Comparison of ENCODE assay signal across 23 cellular contexts in genomic region chr22:16844529-16844928, GRCh38. TPM values are rescaled to one million over a fixed set of nuclear protein-coding genes. Genes with fewer than 3 reads are reported as not detected.
DNase-seq lines count a peak whose midpoint lies in the region; ATAC-seq and TF ChIP-seq lines count a peak whose summit lies in the region.
"Had no signal": no experiment of that assay in that cellular context is flagged by ENCODE, and none has a peak within 500 bp of the region (broad histone marks: within the 10 kb centered on the region; RNA-seq: fewer than 3 reads in every experiment).

No MANE protein-coding gene starts in this region.

- no peak for TF ChIP-seq RAD21 in HCT116 (IDR thresholded peaks at IDR 0.05; ENCODE audit: low read depth)

- ATAC-seq in HCT116 = 0 out of 2 replicates have a peak, but pooled peaks have one; percentile 57
- no peak for ATAC-seq in HG02870 (IDR thresholded peaks at IDR 0.05; ENCODE audit: unreplicated experiment)
- no peak for ATAC-seq in GM21737 (IDR thresholded peaks at IDR 0.05; ENCODE audit: unreplicated experiment)
- ATAC-seq: A549, GM12878 had no signal

- H3K18ac ChIP-seq in neuronal stem cell (ENCODE audit: low read length) (no peak overlapping the region), mesendoderm (ENCODE audit: low read length) (no peak overlapping the region)

- H2BK5ac ChIP-seq in neuronal stem cell (ENCODE audit: low read length) (no peak overlapping the region), mesendoderm (ENCODE audit: low read length) (no peak overlapping the region)

- H3K4ac ChIP-seq in neuronal stem cell (ENCODE audit: low read length) = no peak overlapping the region
- no peak overlapping the region for H3K4ac ChIP-seq in mesendoderm (ENCODE audit: low read depth, low read length)

- H3K4me3 Mint-ChIP-seq in chondrocyte (ENCODE audit: unreplicated experiment) = no peak overlapping the region
- H3K4me3 Mint-ChIP-seq: CD4-positive, alpha-beta T cell; H9; IgD-negative memory B cell had no signal

- H4K8ac ChIP-seq in neuronal stem cell (ENCODE audit: low read depth, low read length) (peak overlapping the region; percentile 72), mesendoderm (ENCODE audit: low read depth, low read length) (no peak overlapping the region)

- H3K14ac ChIP-seq in neuronal stem cell (ENCODE audit: low read length) = no peak overlapping the region

- RAD21 ChIA-PET in HCT116 (lab: Charles Lee; ENCODE audit: low non-redundant PET in 1 of 2, low total read pairs in 2 of 2, uncharacterized antibody in 2 of 2, unreplicated experiment in 2 of 2) = no interaction called here

- no peaks in the 10 kb centered on the region for H3K4me1 Mint-ChIP-seq in chondrocyte (ENCODE audit: low read depth)
- H3K4me1 Mint-ChIP-seq: H9 had no signal

- peaks cover 1% of the 10 kb centered on the region for H3K36me3 Mint-ChIP-seq in chondrocyte (ENCODE audit: low read depth)

- no peak; a peak in 1 of 6 replicates for TF ChIP-seq CTCF in HCT116 (IDR thresholded peaks at IDR 0.05 in 2 of 3, conservative IDR thresholded peaks at IDR 0.05 in 1 of 3; ENCODE audit: borderline replicate concordance in 1 of 3, insufficient read depth in 1 of 3, low read depth in 2 of 3, low read length in 2 of 3)
- no peak for TF ChIP-seq CTCF in chondrocyte (IDR thresholded peaks at IDR 0.05)

- H2BK15ac ChIP-seq in neuronal stem cell (ENCODE audit: low read length) (no peak overlapping the region), mesendoderm (replicated peaks; ENCODE audit: low read depth) (no peak overlapping the region)

- H3K79me1 ChIP-seq in neuronal stem cell (ENCODE audit: low read depth, low read length) = no peaks in the 10 kb centered on the region
- H3K79me1 ChIP-seq in mesendoderm (ENCODE audit: low read length) = no peaks in the 10 kb centered on the region

- POLR2A ChIA-PET in HCT116 (lab: Charles Lee) = no interaction called here

- no peaks in the 10 kb centered on the region for H3K36me3 ChIP-seq in HCT116 (ENCODE audit: control insufficient read depth in 1 of 2, insufficient read depth in 2 of 2, low read length in 2 of 2)
- H3K36me3 ChIP-seq in neuronal stem cell (replicated peaks in 1 of 2; ENCODE audit: control insufficient read depth in 2 of 2, insufficient read depth in 2 of 2, low read length in 2 of 2) = no peaks in the 10 kb centered on the region
- H3K36me3 ChIP-seq in mesendoderm (ENCODE audit: control insufficient read depth, insufficient read depth, low read length) = no peaks in the 10 kb centered on the region

- no TSS peak for BruUV-seq in HCT116 (replicated peaks; lab: Mats Ljungman, UMichigan)

- peaks cover 43% of the 10 kb centered on the region for H3K9me3 Mint-ChIP-seq in chondrocyte (ENCODE audit: low read depth)

- H3K4me1 ChIP-seq in HCT116 (ENCODE audit: control insufficient read depth in 1 of 2, insufficient read depth in 2 of 2, low read length in 2 of 2) (no peaks in the 10 kb centered on the region), neuronal stem cell (ENCODE audit: control insufficient read depth in 2 of 2, insufficient read depth in 1 of 2, low read depth in 1 of 2, low read length in 2 of 2) (no peaks in the 10 kb centered on the region), mesendoderm (ENCODE audit: control insufficient read depth, low read depth, low read length) (no peaks in the 10 kb centered on the region)
- H3K4me1 ChIP-seq: A549, Caco-2 had no signal

- no peaks in the 10 kb centered on the region for H4K20me1 ChIP-seq in HCT116 (ENCODE audit: insufficient read depth)

- no CpG with 5 or more reads among the region's 7 CpGs for WGBS in neuronal stem cell (ENCODE audit: extremely low coverage in 2 of 2, insufficient read length in 2 of 2, insufficient replicate concordance in 1 of 2), 2 donors
- no CpG with 5 or more reads among the region's 7 CpGs for WGBS in mesendoderm (ENCODE audit: extremely low coverage, insufficient coverage, low lambda C conversion rate)

- H3K27me3 Mint-ChIP-seq in chondrocyte (ENCODE audit: low read depth) = no peaks in the 10 kb centered on the region
- H3K27me3 Mint-ChIP-seq: CD4-positive, alpha-beta T cell had no signal

- no peak overlapping the region for H3K56ac ChIP-seq in mesendoderm (ENCODE audit: low read length)

- H3K27ac ChIP-seq in HCT116 (ENCODE audit: low read depth, low read length) = no peak overlapping the region
- no peak overlapping the region for H3K27ac ChIP-seq in neuronal stem cell (replicated peaks; ENCODE audit: low read length)
- no peak overlapping the region for H3K27ac ChIP-seq in mesendoderm (ENCODE audit: low read depth, low read length)
- H3K27ac ChIP-seq: 22Rv1, A549, C4-2B had no signal

- H3K79me2 ChIP-seq in HCT116 (ENCODE audit: insufficient read depth, low read length) (no peaks in the 10 kb centered on the region), mesendoderm (ENCODE audit: control insufficient read depth, insufficient read depth, low read length) (no peaks in the 10 kb centered on the region)

- H3K4me3 ChIP-seq in HCT116 (replicated peaks in 1 of 2; ENCODE audit: low read depth in 1 of 2, low read length in 2 of 2) = no peak overlapping the region
- no peak overlapping the region for H3K4me3 ChIP-seq in neuronal stem cell (ENCODE audit: low read length in 2 of 2)
- H3K4me3 ChIP-seq in mesendoderm (ENCODE audit: low read length) = no peak overlapping the region
- H3K4me3 ChIP-seq: A549, GM12878 had no signal

- H3K4me2 ChIP-seq in HCT116 (ENCODE audit: low read length) (no peak overlapping the region), neuronal stem cell (ENCODE audit: insufficient read depth, low read length, poor library complexity, severe bottlenecking) (no peak overlapping the region), mesendoderm (ENCODE audit: low read length) (no peak overlapping the region)
- H3K4me2 ChIP-seq: A549 had no signal

- CTCF ChIA-PET in HCT116 (lab: Charles Lee) = interaction anchor here (1.6 kb wide), 1 partner anchor 61 kb away, joined by 4 read pairs; no protein-coding TSS in a partner anchor

- H2BK120ac ChIP-seq in neuronal stem cell (ENCODE audit: low read depth, low read length) = no peak overlapping the region
- no peak overlapping the region for H2BK120ac ChIP-seq in mesendoderm (ENCODE audit: low read depth, low read length)

- intact Hi-C loops in HCT116 (cut with micrococcal nuclease) = no loop called here

- no peak overlapping the region for H2BK12ac ChIP-seq in neuronal stem cell (ENCODE audit: low read length)

- H3K23ac ChIP-seq in neuronal stem cell (ENCODE audit: low read depth, low read length, poor library complexity) (no peak overlapping the region), mesendoderm (ENCODE audit: low read length) (no peak overlapping the region)

- no peak overlapping the region for H2AK5ac ChIP-seq in neuronal stem cell (ENCODE audit: low read depth, low read length)
- H2AK5ac ChIP-seq in mesendoderm (ENCODE audit: low read length) = no peak overlapping the region

- no peak for TF ChIP-seq POLR2A in HCT116 (IDR thresholded peaks at IDR 0.05; ENCODE audit: borderline replicate concordance, extremely low read depth, insufficient read depth, insufficient read length)

- no peak overlapping the region for H4K5ac ChIP-seq in mesendoderm (ENCODE audit: low read length)

- H3K9me2 ChIP-seq in HCT116 (ENCODE audit: insufficient read depth) = no peaks in the 10 kb centered on the region

- no peaks in the 10 kb centered on the region for H3K27me3 ChIP-seq in HCT116 (ENCODE audit: insufficient read depth, low read length)
- no peaks in the 10 kb centered on the region for H3K27me3 ChIP-seq in neuronal stem cell (ENCODE audit: control insufficient read depth in 3 of 3, insufficient read depth in 3 of 3, low read depth in 1 of 3, low read length in 3 of 3)
- H3K27me3 ChIP-seq in mesendoderm (ENCODE audit: insufficient read depth, low read length, poor library complexity) = no peaks in the 10 kb centered on the region

- H3K9ac ChIP-seq in HCT116 (ENCODE audit: low read length) = no peak overlapping the region
- no peak overlapping the region for H3K9ac ChIP-seq in neuronal stem cell (ENCODE audit: low read depth, low read length, poor library complexity)
- no peak overlapping the region for H3K9ac ChIP-seq in mesendoderm (ENCODE audit: low read length)

- H2AFZ ChIP-seq in HCT116 (ENCODE audit: low read depth, low read length, poor library complexity, severe bottlenecking) (no peak overlapping the region), neuronal stem cell (ENCODE audit: low read length) (no peak overlapping the region)

- H3K27ac Mint-ChIP-seq in chondrocyte (ENCODE audit: unreplicated experiment) = no peak overlapping the region
- H3K27ac Mint-ChIP-seq: CD4-positive, alpha-beta T cell had no signal

- DNase-seq in NK-92 treated with Interleukin-12 subunit alpha and Interleukin-12 subunit beta, amount 100 ng/mL, for 24 hours (lab: John Stamatoyannopoulos, UW) = peak; percentile 18
- DNase-seq in NK-92 (lab: John Stamatoyannopoulos, UW; ENCODE audit: unreplicated experiment) (no peak), HCT116 (ENCODE audit: low read depth, low spot score) (no peak), chondrocyte (ENCODE audit: low spot score) (peak; percentile 78), neuronal stem cell (ENCODE audit: low spot score) (no peak), mesendoderm (no peak)
- DNase-seq: AML-193; Caco-2; CD4-positive, alpha-beta T cell; DMS153; DMS79 treated with DMSO at 0.1 percent for 48 hours; EL; H9 had no signal

- no peak overlapping the region for H4K91ac ChIP-seq in neuronal stem cell (ENCODE audit: low read depth, low read length, poor library complexity)

- no peaks in the 10 kb centered on the region for H3K9me3 ChIP-seq in HCT116 (ENCODE audit: control insufficient read depth in 1 of 2, insufficient read depth in 1 of 2, low read depth in 1 of 2, low read length in 2 of 2)
- H3K9me3 ChIP-seq in neuronal stem cell (replicated peaks in 1 of 2; ENCODE audit: control insufficient read depth in 2 of 2, insufficient read depth in 1 of 2, low read depth in 1 of 2, low read length in 2 of 2) = no peaks in the 10 kb centered on the region
- H3K9me3 ChIP-seq: A549 had no signal

TF ChIP-seq in HCT116, 20 proteins besides CTCF, POLR2A, EP300 and RAD21 (continues in another document):
- TF ChIP-seq FOSL1 (IDR thresholded peaks at IDR 0.05; ENCODE audit: low read depth) = no peak

RNA-seq across cellular contexts. Expression of gene XKR3, which starts 19.3 kb away (rescaled TPM):
- not detected for total RNA-seq in HCT116 (2021; ENCODE audit: unreplicated experiment)
- 0.03 TPM in 1 of 2 replicates, not detected in the other for polyA plus RNA-seq in HCT116 (2012)
- not detected in 3 replicates for total RNA-seq in chondrocyte
- polyA plus RNA-seq in neuronal stem cell (2013, experiment 1 of 2) = not detected
- polyA plus RNA-seq in neuronal stem cell (2013, experiment 2 of 2) = not detected
- 0.55 TPM for polyA plus RNA-seq in mesendoderm (2013, experiment 1 of 2)
- polyA plus RNA-seq in mesendoderm (2013, experiment 2 of 2) = 0.42 TPM
- total RNA-seq: Caco-2; CD4-positive, alpha-beta T cell; G401; GM12878; H9 had no signal
- polyA plus RNA-seq: A549, BJ, H1, IgD-negative memory B cell had no signal

Comparison
In these comparisons a context has a peak if more than half of its experiments do, and no peak if none do; other contexts are left out.
1. DNase-seq: peak in NK-92 treated with Interleukin-12 subunit alpha and Interleukin-12 subunit beta, amount 100 ng/mL, for 24 hours (single experiment) and chondrocyte (single experiment); none in NK-92 (single experiment), HCT116 (single experiment), neuronal stem cell (single experiment) and mesendoderm (single experiment).